8 cellular contexts compared by ENCODE assay signal in genomic region chr19:10292206-10292788, GRCh38. TPM values are rescaled to one million over a fixed set of nuclear protein-coding genes. Genes with fewer than 3 reads are reported as not detected.
A peak's percentile ranks its signal among the peaks of the same experiment; 100 is the strongest.
DNase-seq lines count a peak whose midpoint lies in the region; ATAC-seq and TF ChIP-seq lines count a peak whose summit lies in the region.

No MANE protein-coding gene starts in this region.

- CTCF ChIA-PET in IMR-90 (lab: Yijun Ruan, JAX): no interaction called here

- peak overlapping the region; percentile 92 for H2AFZ ChIP-seq in IMR-90 (replicated peaks; ENCODE audit: low read length, poor library complexity)

- TF ChIP-seq CTCF in IMR-90 (conservative IDR thresholded peaks at IDR 0.05; ENCODE audit: low read depth, low read length): no peak
- TF ChIP-seq CTCF in body of pancreas (IDR thresholded peaks at IDR 0.05): no peak

- H3K4me1 ChIP-seq in IMR-90 (ENCODE audit: control insufficient read depth, insufficient read depth, low read length): peaks cover 16% of the 10 kb centered on the region
- peaks cover 66% of the 10 kb centered on the region for H3K4me1 ChIP-seq in body of pancreas

- dilution Hi-C loops in IMR-90 (cut with HindIII; ENCODE audit: low sequenced_read_pairs, unreplicated experiment): no loop called here

- ATAC-seq in IMR-90 (ENCODE audit: low read depth) (peak; percentile 70), body of pancreas (peak; percentile 69)

- no peak overlapping the region for H3K56ac ChIP-seq in IMR-90 (ENCODE audit: extremely low read depth, insufficient read depth, low read length)

- no peak overlapping the region for H2BK20ac ChIP-seq in IMR-90 (ENCODE audit: low read depth, low read length)

- H2AK9ac ChIP-seq in IMR-90 (replicated peaks; ENCODE audit: low read depth, low read length, poor library complexity): peak overlapping the region; percentile 83

- H3K9me3 ChIP-seq in IMR-90 (ENCODE audit: control insufficient read depth, insufficient read depth, low read length) (no peaks in the 10 kb centered on the region), body of pancreas (no peaks in the 10 kb centered on the region)

- peak overlapping the region; percentile 47; the same call in 1 of the 2 replicates for H3K14ac ChIP-seq in IMR-90 (replicated peaks; ENCODE audit: low read depth, low read length)

- H3K27ac ChIP-seq in IMR-90 (ENCODE audit: insufficient read depth, low read length) (peak overlapping the region; percentile 18; the same call in 1 of the 2 replicates), body of pancreas (no peak overlapping the region)

- peaks cover 14% of the 10 kb centered on the region; the same call in 1 of the 2 replicates for H3K36me3 ChIP-seq in IMR-90 (ENCODE audit: control insufficient read depth, insufficient read depth, low read length)
- H3K36me3 ChIP-seq in body of pancreas (replicated peaks in 1 of 2; ENCODE audit: insufficient read depth in 1 of 2, low read depth in 2 of 2): no peaks in the 10 kb centered on the region

- POLR2A ChIA-PET in IMR-90 (lab: Charles Lee; ENCODE audit: unreplicated experiment): interaction anchor here (1.6 kb wide), 1 partner anchor 21 kb away, joined by 8 read pairs; the partner anchor contains the start of gene ICAM1

- H2BK5ac ChIP-seq in IMR-90 (ENCODE audit: low read depth, low read length, poor library complexity, severe bottlenecking): peak overlapping the region; percentile 22

- H2BK15ac ChIP-seq in IMR-90 (ENCODE audit: low read depth, low read length): peak overlapping the region; percentile 31; the same call in 1 of the 3 replicates

- peak overlapping the region; percentile 32 for H3K4ac ChIP-seq in IMR-90 (ENCODE audit: low read depth, low read length)

- in situ Hi-C loops in IMR-90 (cut with MboI; ENCODE audit: low sequenced_read_pairs): no loop called here

- TF ChIP-seq RAD21 in IMR-90 (IDR thresholded peaks at IDR 0.05; ENCODE audit: low read length): no peak

- H3K23ac ChIP-seq in IMR-90 (ENCODE audit: low read depth, low read length): no peak overlapping the region

- peak overlapping the region; percentile 29; the same call in 1 of the 2 replicates for H3K9ac ChIP-seq in IMR-90 (ENCODE audit: low read depth, low read length)

- H3K27me3 ChIP-seq in IMR-90 (ENCODE audit: control insufficient read depth, insufficient read depth, low read length) (no peaks in the 10 kb centered on the region; the same call in 1 of the 2 replicates), body of pancreas (peaks cover 0 to 81% of the 10 kb centered on the region in 2 donors)

- peak overlapping the region; percentile 88 for H4K5ac ChIP-seq in IMR-90 (ENCODE audit: low read depth, low read length)

- H2AK5ac ChIP-seq in IMR-90 (ENCODE audit: low read depth, low read length): peak overlapping the region; percentile 91

- peaks cover 6% of the 10 kb centered on the region for H4K20me1 ChIP-seq in IMR-90 (ENCODE audit: insufficient read depth, low read length)

- peaks cover 8% of the 10 kb centered on the region for H3K9me1 ChIP-seq in IMR-90 (ENCODE audit: insufficient read depth, low read length)

- WGBS in IMR-90 (ENCODE audit: extremely low coverage in 2 of 2, insufficient read length in 1 of 2), 2 experiments: 6% methylated on average over 29 of the region's 45 CpGs; no CpG with 5 or more reads in 1 of the 2 experiments
- WGBS in body of pancreas, 2 donors: 0 to 2% methylated on average over 14 to 45 of the region's 45 CpGs

- peak overlapping the region; percentile 17; the same call in 1 of the 2 replicates for H4K91ac ChIP-seq in IMR-90 (ENCODE audit: insufficient read depth, low read depth, low read length)

- no peak for TF ChIP-seq POLR2A in IMR-90 (IDR thresholded peaks at IDR 0.05; ENCODE audit: low read depth, low read length)
- no peak for TF ChIP-seq POLR2A in body of pancreas (IDR thresholded peaks at IDR 0.05)

- peak overlapping the region; percentile 61 for H3K18ac ChIP-seq in IMR-90 (ENCODE audit: low read depth, low read length)

- peak overlapping the region; percentile 77 for H3K4me3 ChIP-seq in IMR-90 (ENCODE audit: insufficient read depth, low read depth, low read length)
- no peak overlapping the region for H3K4me3 ChIP-seq in body of pancreas

- H4K8ac ChIP-seq in IMR-90 (ENCODE audit: low read depth in 2 of 2, low read length in 2 of 2): peak overlapping the region; percentile 34 to 59; a peak in 2 of 4 replicates

- H3K4me2 ChIP-seq in IMR-90 (ENCODE audit: low read depth, low read length): peak overlapping the region; percentile 96

- intact Hi-C loops in IMR-90 (cut with micrococcal nuclease): no loop called here
- intact Hi-C loops in body of pancreas (cut with DNase I): no loop called here

- peaks cover 0 to 4% of the 10 kb centered on the region in 2 experiments; a peak in 1 of 4 replicates for H3K79me1 ChIP-seq in IMR-90 (ENCODE audit: low read depth in 1 of 2, low read length in 2 of 2)

- no TSS peak for BruUV-seq in IMR-90 (replicated peaks; lab: Mats Ljungman, UMichigan)

- no peak overlapping the region for H2BK120ac ChIP-seq in IMR-90 (ENCODE audit: low read depth, low read length)

- DNase-seq in NOMO-1 (lab: John Stamatoyannopoulos, UW; ENCODE audit: unreplicated experiment in 2 of 2): peak; percentile 39 to 58
- no peak for DNase-seq in NOMO-1 treated with dmso at 0.1 percent for 144 hours (lab: John Stamatoyannopoulos, UW; ENCODE audit: unreplicated experiment)
- peak; percentile 78 for DNase-seq in IMR-90
- peak; percentile 93 for DNase-seq in T1000 (lab: John Stamatoyannopoulos, UW)
- DNase-seq in body of pancreas: peak; percentile 70 to 82 (median 76)
- peak; percentile 86 for DNase-seq in iPS-NIHi7 (ENCODE audit: extremely low spot score)
- peak; percentile 66 for DNase-seq in stimulated activated CD4-positive, alpha-beta T cell treated with anti-CD3 and anti-CD28 coated beads, Interleukin-12 subunit alpha, Interleukin-12 subunit beta, amount 100 ng/mL, for 4 hours
- DNase-seq in NCI-H1105 (lab: John Stamatoyannopoulos, UW): no peak

TF ChIP-seq in IMR-90, 13 proteins besides CTCF, POLR2A, EP300 and RAD21:
- TF ChIP-seq, protein P1, sequence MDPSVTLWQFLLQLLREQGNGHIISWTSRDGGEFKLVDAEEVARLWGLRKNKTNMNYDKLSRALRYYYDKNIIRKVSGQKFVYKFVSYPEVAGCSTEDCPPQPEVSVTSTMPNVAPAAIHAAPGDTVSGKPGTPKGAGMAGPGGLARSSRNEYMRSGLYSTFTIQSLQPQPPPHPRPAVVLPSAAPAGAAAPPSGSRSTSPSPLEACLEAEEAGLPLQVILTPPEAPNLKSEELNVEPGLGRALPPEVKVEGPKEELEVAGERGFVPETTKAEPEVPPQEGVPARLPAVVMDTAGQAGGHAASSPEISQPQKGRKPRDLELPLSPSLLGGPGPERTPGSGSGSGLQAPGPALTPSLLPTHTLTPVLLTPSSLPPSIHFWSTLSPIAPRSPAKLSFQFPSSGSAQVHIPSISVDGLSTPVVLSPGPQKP (IDR thresholded peaks at IDR 0.05; ENCODE audit: borderline replicate concordance, low read depth, low read length): no peak
- TF ChIP-seq BHLHE40 (IDR thresholded peaks at IDR 0.05; ENCODE audit: low read depth, low read length) (peak; percentile 45; the same call in 1 of the 2 replicates), NFE2L2 (IDR thresholded peaks at IDR 0.05; ENCODE audit: low read depth, low read length) (no peak), RFX5 (IDR thresholded peaks at IDR 0.05; ENCODE audit: low read depth, low read length) (no peak), MAZ (IDR thresholded peaks at IDR 0.05; ENCODE audit: borderline replicate concordance, low read depth, low read length) (peak; percentile 51; the same call in 1 of the 2 replicates), MAFK (IDR thresholded peaks at IDR 0.05; ENCODE audit: low read depth, low read length) (no peak)

RNA-seq across cellular contexts. Expression of gene ICAM5, which starts 2.5 kb away (rescaled TPM):
- total RNA-seq in IMR-90 (2012; rRNA removed) (2.5 and 3.0 TPM in 2 replicates), body of pancreas (under 1 TPM in 1 of 2 donors, not detected in 1; 0.33 TPM)
- polyA plus RNA-seq in IMR-90 (2012; rRNA removed): 23.9 and 26.5 TPM in 2 replicates
- 13.1 and 22.4 TPM in 2 replicates for polyA plus RNA-seq in IMR-90 (2012; cell fraction: cytosol; rRNA removed)
- 107 and 283 TPM in 2 replicates for polyA plus RNA-seq in IMR-90 (2012; cell fraction: nucleus; rRNA removed; ENCODE audit: low replicate concordance)

RNA-seq across cellular contexts. Expression of gene ICAM4, which starts 5.5 kb away (rescaled TPM):
- total RNA-seq in IMR-90 (2012; rRNA removed): 2.3 and 2.5 TPM in 2 replicates
- polyA plus RNA-seq in IMR-90 (2012; rRNA removed): 4.0 TPM in 2 replicates
- 4.6 and 6.4 TPM in 2 replicates for polyA plus RNA-seq in IMR-90 (2012; cell fraction: cytosol; rRNA removed)
- polyA plus RNA-seq in IMR-90 (2012; cell fraction: nucleus; rRNA removed; ENCODE audit: low replicate concordance): 1.1 and 1.2 TPM in 2 replicates
- under 1 TPM in 1 of 2 donors, not detected in 1; 0.26 TPM for total RNA-seq in body of pancreas

RNA-seq across cellular contexts. Expression of gene ZGLP1, which starts 17.3 kb away (rescaled TPM):
- 0.54 TPM in 1 of 2 replicates, not detected in the other for total RNA-seq in IMR-90 (2012; rRNA removed)
- 3.1 and 4.1 TPM in 2 replicates for polyA plus RNA-seq in IMR-90 (2012; rRNA removed)
- polyA plus RNA-seq in IMR-90 (2012; cell fraction: cytosol; rRNA removed): 1.4 and 1.5 TPM in 2 replicates
- 15.5 and 25.2 TPM in 2 replicates for polyA plus RNA-seq in IMR-90 (2012; cell fraction: nucleus; rRNA removed; ENCODE audit: low replicate concordance)
- total RNA-seq in body of pancreas: 1 to 10 TPM; 2.3 to 4.6 TPM

RNA-seq across cellular contexts. Expression of gene ICAM1, which starts 21.4 kb away (rescaled TPM):
- total RNA-seq in IMR-90 (2012; rRNA removed) (6.9 and 10.6 TPM in 2 replicates), body of pancreas (10 to 100 TPM in 1 of 2 donors, 1 to 10 TPM in 1; 7.3 to 68.9 TPM)
- 18.3 and 19.1 TPM in 2 replicates for polyA plus RNA-seq in IMR-90 (2012; rRNA removed)
- 11.0 and 21.7 TPM in 2 replicates for polyA plus RNA-seq in IMR-90 (2012; cell fraction: cytosol; rRNA removed)
- 16.7 and 18.8 TPM in 2 replicates for polyA plus RNA-seq in IMR-90 (2012; cell fraction: nucleus; rRNA removed; ENCODE audit: low replicate concordance)

RNA-seq across cellular contexts. Expression of gene FDX2, which starts 23.5 kb away (rescaled TPM):
- total RNA-seq in IMR-90 (2012; rRNA removed) (39.8 and 40.8 TPM in 2 replicates), body of pancreas (10 to 100 TPM; 11.2 to 16.8 TPM)
- 72.0 and 82.3 TPM in 2 replicates for polyA plus RNA-seq in IMR-90 (2012; rRNA removed)
- polyA plus RNA-seq in IMR-90 (2012; cell fraction: cytosol; rRNA removed): 124 and 216 TPM in 2 replicates
- polyA plus RNA-seq in IMR-90 (2012; cell fraction: nucleus; rRNA removed; ENCODE audit: low replicate concordance): 37.1 and 117 TPM in 2 replicates

Comparison
In these comparisons a context has a peak if more than half of its experiments do, and no peak if none do; other contexts are left out.
1. DNase-seq: peak in NOMO-1 (2 of 2), IMR-90 (single experiment), T1000 (single experiment), body of pancreas (4 of 4), iPS-NIHi7 (single experiment) and stimulated activated CD4-positive, alpha-beta T cell treated with anti-CD3 and anti-CD28 coated beads, Interleukin-12 subunit alpha, Interleukin-12 subunit beta, amount 100 ng/mL, for 4 hours (single experiment); none in NOMO-1 treated with dmso at 0.1 percent for 144 hours (single experiment) and NCI-H1105 (single experiment).